In the genomic region with DNA sequence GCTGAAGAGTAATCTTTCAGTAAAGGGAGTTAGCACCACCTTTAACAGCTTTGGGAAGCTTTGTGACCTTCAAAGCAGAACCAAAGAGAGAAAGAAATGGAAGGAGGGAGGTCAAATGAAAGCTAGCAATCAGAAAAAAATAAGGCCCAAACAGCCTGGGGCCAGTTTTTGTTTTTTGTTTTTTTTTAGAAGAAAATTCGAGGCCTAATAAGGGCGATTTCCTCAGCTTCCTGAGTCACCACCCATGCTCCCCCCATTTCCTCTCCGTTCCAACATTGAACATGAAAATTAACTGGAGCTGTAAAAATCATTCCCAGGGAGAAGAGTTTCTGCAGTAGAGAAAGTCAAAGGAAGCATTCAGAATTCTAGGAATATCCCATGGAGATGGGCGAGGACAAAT, we compare ENCODE assay signal across 9 cellular contexts.
A peak's percentile ranks its signal among the peaks of the same experiment; 100 is the strongest.
DNase-seq lines count a peak whose midpoint lies in the region; ATAC-seq, FAIRE-seq and TF ChIP-seq lines count a peak whose summit lies in the region.
"Had no signal": no experiment of that assay in that cellular context is flagged by ENCODE, and none has a peak within 500 bp of the region (broad histone marks: within the 10 kb centered on the region; RNA-seq: fewer than 3 reads in every experiment).

No MANE protein-coding gene starts in this region.

- ATAC-seq in GM21529 (IDR thresholded peaks at IDR 0.05; ENCODE audit: unreplicated experiment) (no peak), HG02884 (IDR thresholded peaks at IDR 0.05; ENCODE audit: unreplicated experiment) (no peak)

- peaks cover 7% of the 10 kb centered on the region for H3K4me1 ChIP-seq in smooth muscle cell (ENCODE audit: low read depth)
- H3K4me1 ChIP-seq: prostate gland had no signal

- DNase-seq in GM18507 (ENCODE audit: extremely low spot score, insufficient read length, low read depth) (no peak), SK-N-MC (ENCODE audit: low read depth, low spot score) (no peak), fibroblast of peridontal ligament (ENCODE audit: extremely low read depth) (peak; percentile 49), smooth muscle cell (lab: John Stamatoyannopoulos, UW; ENCODE audit: unreplicated experiment) (no peak), GDM1 (lab: John Stamatoyannopoulos, UW) (no peak), NCI-H2227 (lab: John Stamatoyannopoulos, UW; ENCODE audit: unreplicated experiment) (no peak)

- H3F3A ChIP-seq in smooth muscle cell (ENCODE audit: low read depth), result no peaks in the 10 kb centered on the region

- H2AFZ ChIP-seq in smooth muscle cell (ENCODE audit: low read depth), result peak overlapping the region; percentile 52

- H3K27ac ChIP-seq in SK-N-MC (peak overlapping the region; percentile 66), smooth muscle cell (ENCODE audit: low read depth) (peak overlapping the region; percentile 78)
- H3K27ac ChIP-seq: prostate gland had no signal

- WGBS in smooth muscle cell (ENCODE audit: low lambda C conversion rate), result 32% methylated on average over 4 of the region's 4 CpGs

- H3K9ac ChIP-seq in SK-N-MC (ENCODE audit: insufficient read length) (no peak overlapping the region), smooth muscle cell (ENCODE audit: low read depth) (no peak overlapping the region)

- H3K36me3 ChIP-seq in SK-N-MC (ENCODE audit: insufficient read depth, low read length) (no peaks in the 10 kb centered on the region), smooth muscle cell (ENCODE audit: low read depth) (no peaks in the 10 kb centered on the region)
- H3K36me3 ChIP-seq: prostate gland had no signal

- H3K79me2 ChIP-seq in smooth muscle cell (ENCODE audit: low read depth), result no peaks in the 10 kb centered on the region

- no peaks in the 10 kb centered on the region for H3K27me3 ChIP-seq in smooth muscle cell (ENCODE audit: low read depth)

- FAIRE-seq in GM18507 (lab: Jason Lieb, UNC), result peak; percentile 75

- peak overlapping the region; percentile 46 for H3K4me2 ChIP-seq in smooth muscle cell

- H3K4me3 ChIP-seq in SK-N-MC (peak overlapping the region; percentile 43), smooth muscle cell (no peak overlapping the region)
- H3K4me3 ChIP-seq: prostate gland had no signal

- H3K9me3 ChIP-seq in SK-N-MC (ENCODE audit: low read depth, low read length) (no peaks in the 10 kb centered on the region), smooth muscle cell (replicated peaks; ENCODE audit: low read depth) (no peaks in the 10 kb centered on the region)
- H3K9me3 ChIP-seq: prostate gland had no signal

- no peak for TF ChIP-seq CTCF in smooth muscle cell (IDR thresholded peaks at IDR 0.05; ENCODE audit: borderline replicate concordance, insufficient read depth, poor library complexity, severe bottlenecking)

- no peaks in the 10 kb centered on the region for H4K20me1 ChIP-seq in smooth muscle cell (ENCODE audit: low read depth)
